1 cellular context compared by ENCODE assay signal in genomic region chr11:127073621-127074020, GRCh38.
TF ChIP-seq lines count a peak whose summit lies in the region.

No MANE protein-coding gene starts in this region.

TF ChIP-seq in A549, 52 proteins besides CTCF, POLR2A, EP300 and RAD21 (continued from another document):
- TF ChIP-seq HMGXB4 (CRISPR knock-in tag; IDR thresholded peaks at IDR 0.05; ENCODE audit: borderline replicate concordance) = no peak
- no peak for TF ChIP-seq GATA3 (IDR thresholded peaks at IDR 0.05; ENCODE audit: borderline replicate concordance)
- TF ChIP-seq USF2 (IDR thresholded peaks at IDR 0.05) = no peak
- no peak for TF ChIP-seq HEYL (CRISPR knock-in tag; IDR thresholded peaks at IDR 0.05)
- no peak for TF ChIP-seq SMC3 (IDR thresholded peaks at IDR 0.05)
- TF ChIP-seq NFE2L2 (conservative IDR thresholded peaks at IDR 0.05; ENCODE audit: low read length) = no peak
- TF ChIP-seq HES2 (IDR thresholded peaks at IDR 0.05) = no peak
- no peak for TF ChIP-seq CEBPB (IDR thresholded peaks at IDR 0.05)
- TF ChIP-seq KDM1A (IDR thresholded peaks at IDR 0.05; ENCODE audit: low read depth) = no peak
- TF ChIP-seq MYC (IDR thresholded peaks at IDR 0.05; ENCODE audit: borderline replicate concordance, low read length) = no peak
